22 cellular contexts compared by ENCODE assay signal in the genomic region with DNA sequence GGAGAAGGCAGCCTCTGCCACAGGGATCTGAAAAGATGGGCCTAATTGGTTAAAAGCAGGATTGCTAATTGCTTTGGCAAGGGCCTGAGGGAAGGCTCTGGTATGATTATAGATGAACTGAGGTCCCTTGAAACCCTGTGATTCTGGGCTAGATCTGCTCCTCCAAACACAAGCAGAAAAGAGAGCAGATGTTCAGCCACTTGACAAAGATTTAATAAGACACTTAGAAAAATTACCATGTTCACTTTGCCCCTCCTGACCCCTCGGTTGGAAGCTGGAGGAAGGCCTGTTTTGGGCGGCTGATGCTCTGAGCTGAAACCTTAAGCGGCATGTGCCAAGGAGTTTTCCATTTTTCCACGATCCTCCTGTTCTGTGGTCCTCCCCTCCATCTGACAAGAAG.
A peak's percentile ranks its signal among the peaks of the same experiment; 100 is the strongest.
DNase-seq lines count a peak whose midpoint lies in the region; ATAC-seq and TF ChIP-seq lines count a peak whose summit lies in the region.
"Had no signal": no experiment of that assay in that cellular context is flagged by ENCODE, and none has a peak within 500 bp of the region (broad histone marks: within the 10 kb centered on the region; RNA-seq: fewer than 3 reads in every experiment).

No MANE protein-coding gene starts in this region.

- H3K4me3 Mint-ChIP-seq in activated CD4-positive, alpha-beta T cell treated with anti-CD3 and anti-CD28 coated beads, Interleukin-2, amount 10 ng/mL, durations not matched to agents 24 days and 14 days, result no peak overlapping the region
- H3K4me3 Mint-ChIP-seq: CD14-positive monocyte; CD8-positive, alpha-beta memory T cell; IgD-negative memory B cell; T-cell had no signal

- H3F3A ChIP-seq in SK-N-SH (replicated peaks; ENCODE audit: insufficient read depth), result no peaks in the 10 kb centered on the region

- TF ChIP-seq RAD21 in SK-N-SH (IDR thresholded peaks at IDR 0.05; ENCODE audit: low read length), result no peak

- H3K4me3 ChIP-seq in SK-N-SH (ENCODE audit: low read depth in 2 of 2, low read length in 1 of 2), result no peak overlapping the region
- H3K4me3 ChIP-seq in vagina, result no peak overlapping the region
- no peak overlapping the region for H3K4me3 ChIP-seq in esophagus muscularis mucosa

- ATAC-seq in SK-N-SH treated with all-trans-retinoic acid at 6 μM for 48 hours, result no peak
- ATAC-seq: PC-3, T-cell had no signal

- no peaks in the 10 kb centered on the region for H3K27me3 Mint-ChIP-seq in activated CD4-positive, alpha-beta T cell treated with anti-CD3 and anti-CD28 coated beads, Interleukin-2, amount 10 ng/mL, durations not matched to agents 24 days and 14 days

- H3K36me3 ChIP-seq in SK-N-SH (replicated peaks in 1 of 2; ENCODE audit: control insufficient read depth in 1 of 2, insufficient read depth in 2 of 2, low read length in 1 of 2) (no peaks in the 10 kb centered on the region), vagina (no peaks in the 10 kb centered on the region), esophagus muscularis mucosa (no peaks in the 10 kb centered on the region)
- H3K36me3 ChIP-seq: BE2C had no signal

- TF ChIP-seq POLR2A in vagina (IDR thresholded peaks at IDR 0.05), result no peak
- TF ChIP-seq POLR2A in esophagus muscularis mucosa (IDR thresholded peaks at IDR 0.05; ENCODE audit: low read depth), result no peak

- H3K36me3 Mint-ChIP-seq in activated CD4-positive, alpha-beta T cell treated with anti-CD3 and anti-CD28 coated beads, Interleukin-2, amount 10 ng/mL, durations not matched to agents 24 days and 14 days (ENCODE audit: low read depth), result no peaks in the 10 kb centered on the region
- H3K36me3 Mint-ChIP-seq: CD14-positive monocyte; CD8-positive, alpha-beta memory T cell; IgD-negative memory B cell; T-cell had no signal

- DNase-seq in DMS 273 (lab: John Stamatoyannopoulos, UW; ENCODE audit: unreplicated experiment), result peak; percentile 40
- no peak for DNase-seq in DMS 273 treated with DMSO at 0.1 percent for 48 hours (lab: John Stamatoyannopoulos, UW)
- peak; percentile 33 for DNase-seq in SK-N-SH
- peak; percentile 99 for DNase-seq in NCI-H524 treated with DMSO at 0.1 percent for 48 hours (lab: John Stamatoyannopoulos, UW)
- DNase-seq in vagina (ENCODE audit: extremely low spot score in 2 of 2), result peak; percentile 40 to 88
- no peak for DNase-seq in esophagus muscularis mucosa (ENCODE audit: extremely low spot score)
- no peak for DNase-seq in activated CD4-positive, alpha-beta T cell treated with anti-CD3 and anti-CD28 coated beads, Interleukin-2, amount 10 ng/mL, durations not matched to agents 24 days and 14 days
- DNase-seq: ACHN; BE2C; CD8-positive, alpha-beta memory T cell; DMS153; DND-41; NCI-H1048; NCI-H1930; NK-92 treated with Interleukin-12 subunit alpha and Interleukin-12 subunit beta, amount 100 ng/mL, for 24 hours; PC-3; T-cell had no signal

- no peak overlapping the region for H3K9ac ChIP-seq in SK-N-SH

- POLR2A ChIA-PET in SK-N-SH (lab: Yijun Ruan, JAX), result no interaction called here

- no peaks in the 10 kb centered on the region for H3K9me2 ChIP-seq in SK-N-SH

- H3K4me1 Mint-ChIP-seq in activated CD4-positive, alpha-beta T cell treated with anti-CD3 and anti-CD28 coated beads, Interleukin-2, amount 10 ng/mL, durations not matched to agents 24 days and 14 days, result no peaks in the 10 kb centered on the region
- H3K4me1 Mint-ChIP-seq: CD14-positive monocyte; CD8-positive, alpha-beta memory T cell; IgD-negative memory B cell; T-cell had no signal

- H3K27ac ChIP-seq in SK-N-SH (ENCODE audit: low read depth in 2 of 2, low read length in 1 of 2), result no peak overlapping the region
- no peak overlapping the region for H3K27ac ChIP-seq in vagina
- H3K27ac ChIP-seq in esophagus muscularis mucosa (replicated peaks in 1 of 4), result no peak overlapping the region
- H3K27ac ChIP-seq: 22Rv1, HL-60 had no signal

- 29% methylated on average over 3 of the region's 4 CpGs for WGBS in SK-N-SH (ENCODE audit: low lambda C conversion rate)
- WGBS in esophagus muscularis mucosa, result 66% methylated on average over 4 of the region's 4 CpGs

- no peaks in the 10 kb centered on the region for H3K9me3 ChIP-seq in SK-N-SH
- H3K9me3 ChIP-seq in vagina, result no peaks in the 10 kb centered on the region
- no peaks in the 10 kb centered on the region for H3K9me3 ChIP-seq in esophagus muscularis mucosa
- H3K9me3 ChIP-seq: BE2C had no signal

- TF ChIP-seq EP300 in SK-N-SH (IDR thresholded peaks at IDR 0.05; ENCODE audit: borderline replicate concordance in 1 of 2, low read depth in 1 of 2, low read length in 1 of 2) (peak in 1 of 2 experiments; percentile 40; a peak in 1 of 4 replicates), esophagus muscularis mucosa (IDR thresholded peaks at IDR 0.05) (no peak)

- H3K9me3 Mint-ChIP-seq in activated CD4-positive, alpha-beta T cell treated with anti-CD3 and anti-CD28 coated beads, Interleukin-2, amount 10 ng/mL, durations not matched to agents 24 days and 14 days, result no peaks in the 10 kb centered on the region

- intact Hi-C loops in vagina (cut with DNase I), result no loop called here
- intact Hi-C loops in esophagus muscularis mucosa (cut with DNase I), result no loop called here
- intact Hi-C loops in activated CD4-positive, alpha-beta T cell treated with anti-CD3 and anti-CD28 coated beads, Interleukin-2, amount 10 ng/mL, durations not matched to agents 24 days and 14 days (cut with micrococcal nuclease), result no loop called here

- CTCF ChIA-PET in SK-N-SH (lab: Yijun Ruan, JAX), result interaction anchor here (0.6 kb wide), 1 partner anchor 77 kb away, joined by 3 read pairs; no protein-coding TSS in a partner anchor

- no peaks in the 10 kb centered on the region for H3K27me3 ChIP-seq in SK-N-SH (ENCODE audit: insufficient read depth)
- H3K27me3 ChIP-seq in vagina, result no peaks in the 10 kb centered on the region
- H3K27me3 ChIP-seq in esophagus muscularis mucosa, result no peaks in the 10 kb centered on the region
- H3K27me3 ChIP-seq: BE2C had no signal

- H4K20me1 ChIP-seq in SK-N-SH (ENCODE audit: insufficient read depth), result no peaks in the 10 kb centered on the region

- H3K4me2 ChIP-seq in SK-N-SH, result no peak overlapping the region

- no peaks in the 10 kb centered on the region for H3K79me2 ChIP-seq in SK-N-SH (ENCODE audit: insufficient read depth)

- no peak overlapping the region for H2AFZ ChIP-seq in SK-N-SH (ENCODE audit: low read depth)

- no peak overlapping the region for H3K27ac Mint-ChIP-seq in activated CD4-positive, alpha-beta T cell treated with anti-CD3 and anti-CD28 coated beads, Interleukin-2, amount 10 ng/mL, durations not matched to agents 24 days and 14 days
- H3K27ac Mint-ChIP-seq: CD14-positive monocyte; CD8-positive, alpha-beta memory T cell; IgD-negative memory B cell; T-cell had no signal

- TF ChIP-seq CTCF in SK-N-SH (IDR thresholded peaks at IDR 0.05) (no peak), vagina (IDR thresholded peaks at IDR 0.05) (no peak), esophagus muscularis mucosa (IDR thresholded peaks at IDR 0.05) (no peak)

- peaks cover 0 to 2% of the 10 kb centered on the region in 2 experiments; a peak in 2 of 4 replicates for H3K4me1 ChIP-seq in SK-N-SH (ENCODE audit: control insufficient read depth in 1 of 2, insufficient read depth in 2 of 2, low read depth in 1 of 2, low read length in 1 of 2)
- H3K4me1 ChIP-seq in vagina, result no peaks in the 10 kb centered on the region
- no peaks in the 10 kb centered on the region for H3K4me1 ChIP-seq in esophagus muscularis mucosa
- H3K4me1 ChIP-seq: BE2C had no signal

TF ChIP-seq in SK-N-SH, 30 proteins besides CTCF, POLR2A, EP300 and RAD21 (continues in another document):
- TF ChIP-seq RCOR1 (IDR thresholded peaks at IDR 0.05; ENCODE audit: low read length), result no peak
- TF ChIP-seq FOXM1 (IDR thresholded peaks at IDR 0.05; ENCODE audit: low read depth), result no peak
- TF ChIP-seq MEF2A (IDR thresholded peaks at IDR 0.05; ENCODE audit: borderline replicate concordance, low read depth), result no peak
- TF ChIP-seq, protein P1, sequence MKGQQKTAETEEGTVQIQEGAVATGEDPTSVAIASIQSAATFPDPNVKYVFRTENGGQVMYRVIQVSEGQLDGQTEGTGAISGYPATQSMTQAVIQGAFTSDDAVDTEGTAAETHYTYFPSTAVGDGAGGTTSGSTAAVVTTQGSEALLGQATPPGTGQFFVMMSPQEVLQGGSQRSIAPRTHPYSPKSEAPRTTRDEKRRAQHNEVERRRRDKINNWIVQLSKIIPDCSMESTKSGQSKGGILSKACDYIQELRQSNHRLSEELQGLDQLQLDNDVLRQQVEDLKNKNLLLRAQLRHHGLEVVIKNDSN (IDR thresholded peaks at IDR 0.05; ENCODE audit: borderline replicate concordance, low read depth), result no peak
- TF ChIP-seq JUND (IDR thresholded peaks at IDR 0.05), result no peak
- TF ChIP-seq NRF1 (IDR thresholded peaks at IDR 0.05; ENCODE audit: low read depth, low read length), result no peak
- TF ChIP-seq RXRA (IDR thresholded peaks at IDR 0.05; ENCODE audit: borderline replicate concordance, low read depth), result no peak
- TF ChIP-seq FOXJ3 (CRISPR knock-in tag; IDR thresholded peaks at IDR 0.05), result no peak

TF ChIP-seq in SK-N-SH treated with all-trans-retinoic acid at 6 μM for 48 hours, 23 proteins besides CTCF, POLR2A, EP300 and RAD21 (continues in another document):
- TF ChIP-seq ISL1 (CRISPR knock-in tag; IDR thresholded peaks at IDR 0.05), result no peak
- TF ChIP-seq CSDC2 (CRISPR knock-in tag; IDR thresholded peaks at IDR 0.05), result no peak
- TF ChIP-seq, protein P2, sequence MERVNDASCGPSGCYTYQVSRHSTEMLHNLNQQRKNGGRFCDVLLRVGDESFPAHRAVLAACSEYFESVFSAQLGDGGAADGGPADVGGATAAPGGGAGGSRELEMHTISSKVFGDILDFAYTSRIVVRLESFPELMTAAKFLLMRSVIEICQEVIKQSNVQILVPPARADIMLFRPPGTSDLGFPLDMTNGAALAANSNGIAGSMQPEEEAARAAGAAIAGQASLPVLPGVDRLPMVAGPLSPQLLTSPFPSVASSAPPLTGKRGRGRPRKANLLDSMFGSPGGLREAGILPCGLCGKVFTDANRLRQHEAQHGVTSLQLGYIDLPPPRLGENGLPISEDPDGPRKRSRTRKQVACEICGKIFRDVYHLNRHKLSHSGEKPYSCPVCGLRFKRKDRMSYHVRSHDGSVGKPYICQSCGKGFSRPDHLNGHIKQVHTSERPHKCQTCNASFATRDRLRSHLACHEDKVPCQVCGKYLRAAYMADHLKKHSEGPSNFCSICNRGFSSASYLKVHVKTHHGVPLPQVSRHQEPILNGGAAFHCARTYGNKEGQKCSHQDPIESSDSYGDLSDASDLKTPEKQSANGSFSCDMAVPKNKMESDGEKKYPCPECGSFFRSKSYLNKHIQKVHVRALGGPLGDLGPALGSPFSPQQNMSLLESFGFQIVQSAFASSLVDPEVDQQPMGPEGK (CRISPR knock-in tag; IDR thresholded peaks at IDR 0.05; ENCODE audit: borderline replicate concordance), result no peak
- no peak for TF ChIP-seq OSR1 (CRISPR knock-in tag; IDR thresholded peaks at IDR 0.05)
- no peak for TF ChIP-seq ZFP30 (CRISPR knock-in tag; IDR thresholded peaks at IDR 0.05)
- TF ChIP-seq ZNF70 (CRISPR knock-in tag; IDR thresholded peaks at IDR 0.05), result no peak
- no peak for TF ChIP-seq ZNF565 (CRISPR knock-in tag; conservative IDR thresholded peaks at IDR 0.05; ENCODE audit: low read depth)
- no peak for TF ChIP-seq TCF4 (CRISPR knock-in tag; IDR thresholded peaks at IDR 0.05; ENCODE audit: borderline replicate concordance)
- no peak for TF ChIP-seq RARB (CRISPR knock-in tag; IDR thresholded peaks at IDR 0.05)
- no peak for TF ChIP-seq ZC3H10 (CRISPR knock-in tag; IDR thresholded peaks at IDR 0.05)

Comparison
In these comparisons a context has a peak if more than half of its experiments do, and no peak if none do; other contexts are left out.
1. DNase-seq: peak in DMS 273 (single experiment), SK-N-SH (single experiment), NCI-H524 treated with DMSO at 0.1 percent for 48 hours (single experiment) and vagina (2 of 2); none in DMS 273 treated with DMSO at 0.1 percent for 48 hours (single experiment), esophagus muscularis mucosa (single experiment) and activated CD4-positive, alpha-beta T cell treated with anti-CD3 and anti-CD28 coated beads, Interleukin-2, amount 10 ng/mL, durations not matched to agents 24 days and 14 days (single experiment).